In the genomic region with DNA sequence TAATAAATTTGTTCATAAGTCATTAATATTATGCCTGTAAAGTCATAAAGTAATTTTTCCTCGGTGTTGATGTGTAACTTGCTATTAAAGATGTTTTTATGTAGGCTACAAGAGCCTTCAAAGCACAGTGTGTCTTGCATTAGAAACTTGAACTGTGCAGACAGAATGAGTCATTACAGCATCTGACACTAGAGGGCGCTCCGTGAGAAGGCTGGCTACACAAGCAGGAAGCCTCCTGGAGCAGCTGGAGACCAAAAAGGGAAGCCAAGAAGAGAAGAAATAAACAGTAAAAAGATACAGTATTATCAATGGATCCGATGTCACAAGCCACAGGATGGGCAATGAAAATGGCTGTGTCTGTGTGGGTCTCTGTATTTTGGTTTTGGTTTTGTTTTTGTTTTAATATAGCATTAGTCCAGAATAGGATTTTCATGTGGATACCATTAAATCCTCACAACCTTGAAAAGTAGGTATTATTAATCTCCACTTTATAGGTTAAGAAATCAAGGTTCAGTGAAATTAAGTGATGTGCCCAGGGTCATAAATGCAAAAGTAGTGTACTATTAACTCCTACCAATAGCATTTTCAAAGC, we compare ENCODE assay signal across 8 cellular contexts. TPM values are rescaled to one million over a fixed set of nuclear protein-coding genes. Genes with fewer than 3 reads are reported as not detected.
A peak's percentile ranks its signal among the peaks of the same experiment; 100 is the strongest.
DNase-seq lines count a peak whose midpoint lies in the region; ATAC-seq and TF ChIP-seq lines count a peak whose summit lies in the region.

No MANE protein-coding gene starts in this region.

- no peak overlapping the region for H3K27ac Mint-ChIP-seq in activated naive CD4-positive, alpha-beta T cell treated with anti-CD3 and anti-CD28 coated beads, Interleukin-2, amount 50 U/mL, for 72 hours

- DNase-seq in GM04504 (ENCODE audit: low read depth) (peak; percentile 63), HEK293T (ENCODE audit: extremely low spot score) (peak; percentile 89), NCI-H1092 (lab: John Stamatoyannopoulos, UW) (peak; percentile 63), SKM-1 treated with dmso at 0.1 percent for 144 hours (lab: John Stamatoyannopoulos, UW; ENCODE audit: unreplicated experiment) (peak; percentile 86), Right ventricle myocardium inferior (ENCODE audit: missing footprints) (peak; percentile 85), prostate gland (ENCODE audit: low spot score) (peak; percentile 80), aorta (peak; percentile 87 to 91)
- DNase-seq in activated naive CD4-positive, alpha-beta T cell treated with anti-CD3 and anti-CD28 coated beads, Interleukin-2, amount 50 U/mL, for 72 hours (ENCODE audit: low spot score in 2 of 2), result peak; percentile 77 to 90

- WGBS in prostate gland, result under 1% methylated on average over 4 of the region's 4 CpGs
- WGBS in aorta, 2 donors, result 0% methylated on average over 4 of the region's 4 CpGs

- CTCF ChIA-PET in HEK293T (lab: Yijun Ruan, JAX), result interaction anchor here (0.6 to 1.3 kb wide), 8 partner anchors 22 to 276 kb away, joined by 3 to 7 read pairs (median 3); no protein-coding TSS in a partner anchor

- ATAC-seq in activated naive CD4-positive, alpha-beta T cell treated with anti-CD3 and anti-CD28 coated beads, Interleukin-2, amount 50 U/mL, for 72 hours, result peak; percentile 80 to 94
- ATAC-seq in Right ventricle myocardium inferior (peak; percentile 89), aorta (ENCODE audit: low FRiP score) (peak; percentile 82)

- TF ChIP-seq POLR2A in prostate gland (IDR thresholded peaks at IDR 0.05), result no peak

- no peaks in the 10 kb centered on the region for H3K4me1 ChIP-seq in prostate gland (replicated peaks)
- H3K4me1 ChIP-seq in aorta (ENCODE audit: control insufficient read depth in 1 of 2, insufficient read depth in 2 of 2, low read length in 2 of 2), result no peaks in the 10 kb centered on the region

- peak; percentile 38 to 82 (median 78) for TF ChIP-seq CTCF in prostate gland (IDR thresholded peaks at IDR 0.05)

- H3K9me3 ChIP-seq in prostate gland (no peaks in the 10 kb centered on the region), aorta (ENCODE audit: control insufficient read depth, low read length) (no peaks in the 10 kb centered on the region)

- POLR2A ChIA-PET in HEK293T (lab: Yijun Ruan, JAX), result no interaction called here

- H3K36me3 ChIP-seq in prostate gland (no peaks in the 10 kb centered on the region), aorta (ENCODE audit: control insufficient read depth in 1 of 2, insufficient read depth in 2 of 2, low read length in 1 of 2) (no peaks in the 10 kb centered on the region)

- no peaks in the 10 kb centered on the region for H3K36me3 Mint-ChIP-seq in activated naive CD4-positive, alpha-beta T cell treated with anti-CD3 and anti-CD28 coated beads, Interleukin-2, amount 50 U/mL, for 72 hours

- H3K9me3 Mint-ChIP-seq in activated naive CD4-positive, alpha-beta T cell treated with anti-CD3 and anti-CD28 coated beads, Interleukin-2, amount 50 U/mL, for 72 hours, result peaks cover 0 to 4% of the 10 kb centered on the region in 2 donors

- intact Hi-C loops in Right ventricle myocardium inferior (cut with DNase I), result loop anchor here (1.0 kb wide), 1 partner anchor 183 kb away; no protein-coding TSS in a partner anchor
- intact Hi-C loops in prostate gland (cut with DNase I), result loop anchor here (2.0 kb wide), 1 partner anchor 182 kb away; no protein-coding TSS in a partner anchor
- intact Hi-C loops in aorta (cut with DNase I), result loop anchor here (1.0 kb wide), 1 partner anchor 183 kb away; no protein-coding TSS in a partner anchor

- H3K27me3 ChIP-seq in prostate gland (replicated peaks; ENCODE audit: insufficient read depth) (no peaks in the 10 kb centered on the region), aorta (ENCODE audit: control insufficient read depth in 1 of 2, insufficient read depth in 2 of 2, low read length in 1 of 2) (peaks cover 0 to 3% of the 10 kb centered on the region in 2 donors)

- H3K27ac ChIP-seq in prostate gland (no peak overlapping the region), aorta (ENCODE audit: low read depth in 1 of 2, low read length in 2 of 2) (no peak overlapping the region)

- H3K4me3 ChIP-seq in prostate gland (no peak overlapping the region), aorta (ENCODE audit: low read length in 2 of 2) (no peak overlapping the region)

TF ChIP-seq in HEK293T, 16 proteins besides CTCF, POLR2A, EP300 and RAD21:
- no peak for TF ChIP-seq FOXM1 (IDR thresholded peaks at IDR 0.05; ENCODE audit: borderline replicate concordance)
- no peak for TF ChIP-seq HDGF (IDR thresholded peaks at IDR 0.05; ENCODE audit: borderline replicate concordance)
- TF ChIP-seq TARDBP (IDR thresholded peaks at IDR 0.05), result no peak
- no peak for TF ChIP-seq BHLHE40 (IDR thresholded peaks at IDR 0.05; ENCODE audit: borderline replicate concordance)
- no peak for TF ChIP-seq FOXA1 (IDR thresholded peaks at IDR 0.05)
- no peak for TF ChIP-seq ELF4 (IDR thresholded peaks at IDR 0.05)
- no peak for TF ChIP-seq SUZ12 (IDR thresholded peaks at IDR 0.05)
- TF ChIP-seq ZNF384 (IDR thresholded peaks at IDR 0.05), result no peak
- TF ChIP-seq, protein P1, sequence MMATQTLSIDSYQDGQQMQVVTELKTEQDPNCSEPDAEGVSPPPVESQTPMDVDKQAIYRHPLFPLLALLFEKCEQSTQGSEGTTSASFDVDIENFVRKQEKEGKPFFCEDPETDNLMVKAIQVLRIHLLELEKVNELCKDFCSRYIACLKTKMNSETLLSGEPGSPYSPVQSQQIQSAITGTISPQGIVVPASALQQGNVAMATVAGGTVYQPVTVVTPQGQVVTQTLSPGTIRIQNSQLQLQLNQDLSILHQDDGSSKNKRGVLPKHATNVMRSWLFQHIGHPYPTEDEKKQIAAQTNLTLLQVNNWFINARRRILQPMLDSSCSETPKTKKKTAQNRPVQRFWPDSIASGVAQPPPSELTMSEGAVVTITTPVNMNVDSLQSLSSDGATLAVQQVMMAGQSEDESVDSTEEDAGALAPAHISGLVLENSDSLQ (IDR thresholded peaks at IDR 0.05), result no peak
- TF ChIP-seq CTBP1 (IDR thresholded peaks at IDR 0.05; ENCODE audit: borderline replicate concordance), result no peak
- no peak for TF ChIP-seq LEF1 (IDR thresholded peaks at IDR 0.05; ENCODE audit: borderline replicate concordance)
- no peak for TF ChIP-seq NFRKB (IDR thresholded peaks at IDR 0.05)
- TF ChIP-seq L3MBTL2 (conservative IDR thresholded peaks at IDR 0.05), result no peak

RNA-seq across cellular contexts. Expression of a gene that starts 16.1 kb away (rescaled TPM):
- total RNA-seq in activated naive CD4-positive, alpha-beta T cell treated with anti-CD3 and anti-CD28 coated beads, Interleukin-2, amount 50 U/mL, for 72 hours, result 10 to 100 TPM; 14.6 to 22.8 TPM
- total RNA-seq in Right ventricle myocardium inferior (6.2 TPM), prostate gland (10 to 100 TPM in 1 of 2 donors, 1 to 10 TPM in 1; 8.5 to 49.6 TPM), aorta (10 to 100 TPM in 1 of 2 donors, 1 to 10 TPM in 1; 4.8 to 10.3 TPM)
- polyA plus RNA-seq in aorta, result 1 to 10 TPM in 1 of 2 donors, under 1 TPM in 1; 0.38 to 3.3 TPM
